8 cellular contexts compared by ENCODE assay signal in genomic region chr6:36442671-36443497, GRCh38. TPM values are rescaled to one million over a fixed set of nuclear protein-coding genes. Genes with fewer than 3 reads are reported as not detected.
DNase-seq lines count a peak whose midpoint lies in the region; ATAC-seq and TF ChIP-seq lines count a peak whose summit lies in the region.

TSS of gene KCTD20 (plus strand) at chr6:36443000. CDS start at chr6:36470098, 27,098 bp downstream.
TSS of gene PXT1 (minus strand) at chr6:36442854. CDS start at chr6:36426082, 16,772 bp downstream.

- H3K27me3 Mint-ChIP-seq in activated naive CD8-positive, alpha-beta T cell treated with anti-CD3 and anti-CD28 coated beads, Interleukin-2, amount 50 U/mL, for 24 hours, result no peaks in the 10 kb centered on the region

- peak; percentile 84 for ATAC-seq in HG02642 (IDR thresholded peaks at IDR 0.05; ENCODE audit: poor library complexity, unreplicated experiment)
- ATAC-seq in activated naive CD8-positive, alpha-beta T cell treated with anti-CD3 and anti-CD28 coated beads, Interleukin-2, amount 50 U/mL, for 24 hours, result peak; percentile 83

- peak within 1 kb of the TSS; percentile 97 for H3K27ac Mint-ChIP-seq in activated naive CD8-positive, alpha-beta T cell treated with anti-CD3 and anti-CD28 coated beads, Interleukin-2, amount 50 U/mL, for 24 hours

- H3K27me3 ChIP-seq in tibial nerve, result no peaks in the 10 kb centered on the region

- WGBS in tibial nerve, 2 donors, result 0% methylated on average over 36 to 85 of the region's 93 CpGs

- H3K9me3 ChIP-seq in tibial nerve, result no peaks in the 10 kb centered on the region

- peak within 1 kb of the TSS; percentile 95 to 99 (median 98) for H3K27ac ChIP-seq in tibial nerve

- TF ChIP-seq POLR2A in tibial nerve (IDR thresholded peaks at IDR 0.05), result peak; percentile 92 to 93

- peaks cover 42% of the 10 kb centered on the region for H3K4me1 Mint-ChIP-seq in activated naive CD8-positive, alpha-beta T cell treated with anti-CD3 and anti-CD28 coated beads, Interleukin-2, amount 50 U/mL, for 24 hours

- H3K36me3 Mint-ChIP-seq in activated naive CD8-positive, alpha-beta T cell treated with anti-CD3 and anti-CD28 coated beads, Interleukin-2, amount 50 U/mL, for 24 hours (ENCODE audit: low read depth), result peaks cover 10% of the 10 kb centered on the region

- intact Hi-C loops in cardiac septum (cut with DNase I), result loop anchor here (1.0 to 5.0 kb wide), 4 partner anchors 20 to 239 kb away; partner anchors contain the start of genes SRSF3 and STK38

- H3K4me3 ChIP-seq in GM12865 (ENCODE audit: low read depth, low read length), result peak within 1 kb of the TSS; percentile 78
- H3K4me3 ChIP-seq in tibial nerve, result peak within 1 kb of the TSS; percentile 84 to 97 (median 90)

- H3K36me3 ChIP-seq in tibial nerve, result no peaks in the 10 kb centered on the region

- peaks cover 3 to 55% (median 20%) of the 10 kb centered on the region in 4 donors for H3K4me1 ChIP-seq in tibial nerve

- peak within 1 kb of the TSS; percentile 90 for H3K4me3 Mint-ChIP-seq in activated naive CD8-positive, alpha-beta T cell treated with anti-CD3 and anti-CD28 coated beads, Interleukin-2, amount 50 U/mL, for 24 hours

- no peak for TF ChIP-seq CTCF in GM12865 (IDR thresholded peaks at IDR 0.05; ENCODE audit: insufficient read depth, low read depth, low read length, missing control alignments)
- peak in 2 of 5 experiments; percentile 41 to 58 for TF ChIP-seq CTCF in tibial nerve (IDR thresholded peaks at IDR 0.05)

- DNase-seq in GM12865 (ENCODE audit: low read depth) (peak; percentile 95), NCI-H1105 (lab: John Stamatoyannopoulos, UW) (peak; percentile 80), SW 1271 (lab: John Stamatoyannopoulos, UW) (peak; percentile 67 to 75), cardiac septum (ENCODE audit: low spot score) (peak; percentile 94), pons (ENCODE audit: low spot score) (peak; percentile 83), tibial nerve (ENCODE audit: low spot score in 2 of 2) (peak; percentile 76 to 79)
- DNase-seq in activated naive CD8-positive, alpha-beta T cell treated with anti-CD3 and anti-CD28 coated beads, Interleukin-2, amount 50 U/mL, for 24 hours, result peak; percentile 88

- TF ChIP-seq EP300 in tibial nerve (IDR thresholded peaks at IDR 0.05), result peak in 1 of 2 donors; percentile 91

- no peaks in the 10 kb centered on the region for H3K9me3 Mint-ChIP-seq in activated naive CD8-positive, alpha-beta T cell treated with anti-CD3 and anti-CD28 coated beads, Interleukin-2, amount 50 U/mL, for 24 hours

RNA-seq across cellular contexts. Expression of gene KCTD20, which starts in this region (rescaled TPM):
- total RNA-seq in cardiac septum (29.6 TPM), tibial nerve (10 to 100 TPM; 48.6 to 64.9 (median 51.8) TPM)

RNA-seq across cellular contexts. Expression of gene PXT1, which starts in this region (rescaled TPM):
- total RNA-seq in cardiac septum (0.22 TPM), tibial nerve (not detected)

Comparison
In these comparisons a context has a peak if more than half of its experiments do, and no peak if none do; other contexts are left out.
1. Peak in every context shown above with its lines: DNase-seq, ATAC-seq, H3K4me3 ChIP-seq and H3K27ac ChIP-seq.